ENCODE assay signal across 18 cellular contexts in genomic region chr20:58675641-58676040, GRCh38. TPM values are rescaled to one million over a fixed set of nuclear protein-coding genes. Genes with fewer than 3 reads are reported as not detected.
DNase-seq lines count a peak whose midpoint lies in the region; ATAC-seq and TF ChIP-seq lines count a peak whose summit lies in the region.
"Had no signal": no experiment of that assay in that cellular context is flagged by ENCODE, and none has a peak within 500 bp of the region (broad histone marks: within the 10 kb centered on the region; RNA-seq: fewer than 3 reads in every experiment).

No MANE protein-coding gene starts in this region.

- H4K20me1 ChIP-seq in GM23338 (replicated peaks; ENCODE audit: insufficient read depth) (no peaks in the 10 kb centered on the region), hepatocyte (ENCODE audit: insufficient read depth, poor library complexity, severe bottlenecking) (peaks cover 11% of the 10 kb centered on the region)

- peaks cover 5% of the 10 kb centered on the region; the same call in 1 of the 2 replicates for H3F3A ChIP-seq in GM23338 (replicated peaks; ENCODE audit: low read depth)

- 91 to 93% methylated on average over 14 to 17 of the region's 17 CpGs for WGBS in endodermal cell (ENCODE audit: insufficient coverage in 1 of 2, insufficient read length in 1 of 2), 2 experiments
- WGBS in neuronal stem cell (ENCODE audit: extremely low coverage in 2 of 2, insufficient read length in 2 of 2, insufficient replicate concordance in 1 of 2), 2 donors, result no CpG with 5 or more reads among the region's 17 CpGs
- WGBS in upper lobe of left lung, 2 donors, result 89 to 90% methylated on average over 17 of the region's 17 CpGs
- WGBS in hepatocyte (ENCODE audit: low lambda C conversion rate, missing lambda C conversion rate), result 93% methylated on average over 17 of the region's 17 CpGs

- no peaks in the 10 kb centered on the region for H3K9me3 Mint-ChIP-seq in GM23338
- no peaks in the 10 kb centered on the region for H3K9me3 Mint-ChIP-seq in endodermal cell
- H3K9me3 Mint-ChIP-seq: CD4-positive, alpha-beta memory T cell had no signal

- H2BK12ac ChIP-seq in neuronal stem cell (ENCODE audit: low read length), result no peak overlapping the region

- no peak overlapping the region for H3K4me2 ChIP-seq in GM23338
- no peak overlapping the region for H3K4me2 ChIP-seq in neuronal stem cell (ENCODE audit: insufficient read depth, low read length, poor library complexity, severe bottlenecking)
- H3K4me2 ChIP-seq in hepatocyte, result no peak overlapping the region
- H3K4me2 ChIP-seq: BLaER1 had no signal

- H3K9me2 ChIP-seq in GM23338 (ENCODE audit: insufficient read depth), result no peaks in the 10 kb centered on the region
- no peaks in the 10 kb centered on the region for H3K9me2 ChIP-seq in hepatocyte (replicated peaks; ENCODE audit: insufficient read depth)

- DNase-seq in GM23338 (ENCODE audit: low spot score) (no peak), RWPE2 (ENCODE audit: low spot score) (peak; percentile 73), endodermal cell (no peak), neuronal stem cell (ENCODE audit: low spot score) (no peak), upper lobe of left lung (no peak), hepatocyte (ENCODE audit: low spot score) (no peak), LoVo (ENCODE audit: low spot score) (no peak)
- DNase-seq in stimulated activated CD8-positive, alpha-beta memory T cell treated with anti-CD3 and anti-CD28 coated beads, Interleukin-4, amount 100 ng/mL, for 48 hours, result no peak
- DNase-seq: 8988T; CD4-positive, alpha-beta memory T cell; DMS53; DND-41; EL; HCEC 1CT had no signal

- H3K9ac ChIP-seq in endodermal cell (ENCODE audit: extremely low read depth, low read length, poor library complexity, severe bottlenecking) (no peak overlapping the region), neuronal stem cell (ENCODE audit: low read depth, low read length, poor library complexity) (peak overlapping the region; percentile 66)
- H3K9ac ChIP-seq: BLaER1 had no signal

- H2AFZ ChIP-seq in GM23338, result no peak overlapping the region
- H2AFZ ChIP-seq in neuronal stem cell (ENCODE audit: low read length), result no peak overlapping the region
- H2AFZ ChIP-seq in hepatocyte, result no peak overlapping the region

- no peak overlapping the region for H2BK120ac ChIP-seq in neuronal stem cell (ENCODE audit: low read depth, low read length)

- no peak overlapping the region for H2AK5ac ChIP-seq in neuronal stem cell (ENCODE audit: low read depth, low read length)

- H3K27me3 ChIP-seq in GM23338 (ENCODE audit: insufficient read depth), result no peaks in the 10 kb centered on the region
- H3K27me3 ChIP-seq in RWPE2 (ENCODE audit: insufficient read depth, poor library complexity, severe bottlenecking), result no peaks in the 10 kb centered on the region
- H3K27me3 ChIP-seq in endodermal cell (ENCODE audit: control insufficient read depth, insufficient read depth, low read length, poor library complexity, severe bottlenecking), result no peaks in the 10 kb centered on the region
- no peaks in the 10 kb centered on the region for H3K27me3 ChIP-seq in neuronal stem cell (ENCODE audit: control insufficient read depth in 3 of 3, insufficient read depth in 3 of 3, low read depth in 1 of 3, low read length in 3 of 3)
- H3K27me3 ChIP-seq in upper lobe of left lung, result no peaks in the 10 kb centered on the region
- H3K27me3 ChIP-seq in hepatocyte, result no peaks in the 10 kb centered on the region
- H3K27me3 ChIP-seq: BLaER1 had no signal

- 0 out of 2 replicates have a peak overlapping the region, but pooled peaks have one; percentile 64 for H3K27ac ChIP-seq in GM23338 (ENCODE audit: low read depth)
- no peak overlapping the region for H3K27ac ChIP-seq in RWPE2 (ENCODE audit: poor library complexity, severe bottlenecking)
- H3K27ac ChIP-seq in endodermal cell (ENCODE audit: low read depth, low read length), result no peak overlapping the region
- H3K27ac ChIP-seq in neuronal stem cell (replicated peaks; ENCODE audit: low read length), result no peak overlapping the region
- no peak overlapping the region for H3K27ac ChIP-seq in upper lobe of left lung
- no peak overlapping the region for H3K27ac ChIP-seq in hepatocyte
- H3K27ac ChIP-seq: BLaER1, HL-60 had no signal

- no peak overlapping the region for H3K23ac ChIP-seq in neuronal stem cell (ENCODE audit: low read depth, low read length, poor library complexity)

- no peaks in the 10 kb centered on the region for H3K9me3 ChIP-seq in RWPE2 (ENCODE audit: severe bottlenecking)
- H3K9me3 ChIP-seq in endodermal cell (ENCODE audit: control insufficient read depth, low read length), result no peaks in the 10 kb centered on the region
- no peaks in the 10 kb centered on the region for H3K9me3 ChIP-seq in neuronal stem cell (replicated peaks in 1 of 2; ENCODE audit: control insufficient read depth in 2 of 2, insufficient read depth in 1 of 2, low read depth in 1 of 2, low read length in 2 of 2)
- H3K9me3 ChIP-seq in upper lobe of left lung, result no peaks in the 10 kb centered on the region
- no peaks in the 10 kb centered on the region for H3K9me3 ChIP-seq in hepatocyte (ENCODE audit: low read depth)
- H3K9me3 ChIP-seq: BLaER1 had no signal

- H3K27me3 Mint-ChIP-seq in GM23338 (ENCODE audit: insufficient read depth, low read depth, poor library complexity) (no peaks in the 10 kb centered on the region), endodermal cell (ENCODE audit: insufficient read depth) (no peaks in the 10 kb centered on the region)
- H3K27me3 Mint-ChIP-seq: CD4-positive, alpha-beta memory T cell had no signal

- ATAC-seq in GM23338, result no peak
- no peak for ATAC-seq in RWPE2 (ENCODE audit: low read depth)
- ATAC-seq in upper lobe of left lung (ENCODE audit: low FRiP score in 2 of 2), result no peak
- ATAC-seq: GM12878 had no signal

- TF ChIP-seq POLR2A in upper lobe of left lung (IDR thresholded peaks at IDR 0.05), result no peak

- H3K79me1 ChIP-seq in neuronal stem cell (ENCODE audit: low read depth, low read length), result peaks cover 2% of the 10 kb centered on the region

- peaks cover 18% of the 10 kb centered on the region; the same call in 1 of the 2 replicates for H3K79me2 ChIP-seq in GM23338 (replicated peaks; ENCODE audit: insufficient read depth)
- H3K79me2 ChIP-seq in hepatocyte, result peaks cover 4% of the 10 kb centered on the region

- H3K4ac ChIP-seq in neuronal stem cell (ENCODE audit: low read length), result no peak overlapping the region

- peak overlapping the region; percentile 88 for H3K27ac Mint-ChIP-seq in GM23338
- peak overlapping the region; percentile 70 for H3K27ac Mint-ChIP-seq in endodermal cell

- no peak for TF ChIP-seq EP300 in upper lobe of left lung (IDR thresholded peaks at IDR 0.05)

- peaks cover 14% of the 10 kb centered on the region for H3K4me1 ChIP-seq in GM23338 (ENCODE audit: insufficient read depth)
- no peaks in the 10 kb centered on the region for H3K4me1 ChIP-seq in RWPE2 (ENCODE audit: insufficient read depth, poor library complexity, severe bottlenecking)
- no peaks in the 10 kb centered on the region for H3K4me1 ChIP-seq in endodermal cell (ENCODE audit: control insufficient read depth, insufficient read depth, low read length)
- H3K4me1 ChIP-seq in neuronal stem cell (ENCODE audit: control insufficient read depth in 2 of 2, insufficient read depth in 1 of 2, low read depth in 1 of 2, low read length in 2 of 2), result no peaks in the 10 kb centered on the region
- H3K4me1 ChIP-seq in upper lobe of left lung, result no peaks in the 10 kb centered on the region
- no peaks in the 10 kb centered on the region for H3K4me1 ChIP-seq in hepatocyte (ENCODE audit: insufficient read depth)
- H3K4me1 ChIP-seq: BLaER1 had no signal

- no peak overlapping the region for H3K18ac ChIP-seq in neuronal stem cell (ENCODE audit: low read length)

- TF ChIP-seq CTCF in GM23338 (conservative IDR thresholded peaks at IDR 0.05; ENCODE audit: low read depth in 2 of 2), result no peak
- no peak for TF ChIP-seq CTCF in RWPE2 (IDR thresholded peaks at IDR 0.05; ENCODE audit: poor library complexity, severe bottlenecking)
- TF ChIP-seq CTCF in endodermal cell (conservative IDR thresholded peaks at IDR 0.05), result no peak
- no peak for TF ChIP-seq CTCF in upper lobe of left lung (IDR thresholded peaks at IDR 0.05)
- TF ChIP-seq CTCF in hepatocyte (IDR thresholded peaks at IDR 0.05; ENCODE audit: poor library complexity), result no peak

- H3K14ac ChIP-seq in neuronal stem cell (ENCODE audit: low read length), result no peak overlapping the region

- H2BK5ac ChIP-seq in neuronal stem cell (ENCODE audit: low read length), result no peak overlapping the region

- no peak overlapping the region for H4K91ac ChIP-seq in neuronal stem cell (ENCODE audit: low read depth, low read length, poor library complexity)

- H3K4me3 Mint-ChIP-seq in GM23338 (no peak overlapping the region), endodermal cell (no peak overlapping the region)
- H3K4me3 Mint-ChIP-seq: CD14-positive monocyte; CD4-positive, alpha-beta memory T cell had no signal

- H2BK15ac ChIP-seq in neuronal stem cell (ENCODE audit: low read length), result no peak overlapping the region

- H3K36me3 ChIP-seq in GM23338 (ENCODE audit: insufficient read depth), result peaks cover 20% of the 10 kb centered on the region
- peaks cover 97% of the 10 kb centered on the region for H3K36me3 ChIP-seq in RWPE2 (ENCODE audit: low read depth)
- H3K36me3 ChIP-seq in endodermal cell (ENCODE audit: control insufficient read depth, insufficient read depth, low read length), result peaks cover 86% of the 10 kb centered on the region
- H3K36me3 ChIP-seq in neuronal stem cell (replicated peaks in 1 of 2; ENCODE audit: control insufficient read depth in 2 of 2, insufficient read depth in 2 of 2, low read length in 2 of 2), result peaks cover 14 to 93% of the 10 kb centered on the region in 2 donors
- H3K36me3 ChIP-seq in upper lobe of left lung, result peaks cover 5 to 92% (median 54%) of the 10 kb centered on the region in 4 donors
- H3K36me3 ChIP-seq in hepatocyte (replicated peaks; ENCODE audit: insufficient read depth, low read depth), result no peaks in the 10 kb centered on the region

- H3K36me3 Mint-ChIP-seq in GM23338 (ENCODE audit: low read depth) (peaks cover 80% of the 10 kb centered on the region), endodermal cell (ENCODE audit: low read depth) (peaks cover 74% of the 10 kb centered on the region)

- no peak overlapping the region for H4K8ac ChIP-seq in neuronal stem cell (ENCODE audit: low read depth, low read length)

- H3K4me1 Mint-ChIP-seq in GM23338, result peaks cover 55% of the 10 kb centered on the region
- peaks cover 28% of the 10 kb centered on the region for H3K4me1 Mint-ChIP-seq in endodermal cell
- H3K4me1 Mint-ChIP-seq: CD14-positive monocyte had no signal

- H3K4me3 ChIP-seq in GM23338 (no peak overlapping the region), RWPE2 (ENCODE audit: severe bottlenecking) (no peak overlapping the region), endodermal cell (ENCODE audit: low read length) (no peak overlapping the region), neuronal stem cell (ENCODE audit: low read length in 2 of 2) (no peak overlapping the region), upper lobe of left lung (no peak overlapping the region), hepatocyte (no peak overlapping the region)
- H3K4me3 ChIP-seq: BLaER1, GM12878 had no signal

RNA-seq across cellular contexts. Expression of gene NPEPL1, which starts 17.0 kb away (rescaled TPM):
- 24.1 and 30.0 TPM in 2 replicates for total RNA-seq in GM23338 (2014; rRNA removed; shearing (Covaris generic))
- 17.8 and 23.5 TPM in 2 replicates for polyA plus RNA-seq in GM23338 (2016; fragmentation: Nextera tagmentation; extraction: Ambion mirVana)
- total RNA-seq in endodermal cell, result 10 to 100 TPM; 52.9 to 72.8 TPM
- polyA plus RNA-seq in endodermal cell (2013, experiment 1 of 2), result 24.1 TPM
- 22.4 TPM for polyA plus RNA-seq in endodermal cell (2013, experiment 2 of 2)
- polyA plus RNA-seq in neuronal stem cell (2013, experiment 1 of 2), result 21.4 TPM
- polyA plus RNA-seq in neuronal stem cell (2013, experiment 2 of 2), result 19.5 TPM
- total RNA-seq in upper lobe of left lung, result 100 to 1,000 TPM in 1 of 6 donors, 10 to 100 TPM in 5; 19.4 to 198 (median 50.9) TPM
- 15.2 and 15.4 TPM in 2 replicates for total RNA-seq in hepatocyte
- polyA plus RNA-seq in hepatocyte, result 42.3 and 46.0 TPM in 2 replicates

RNA-seq across cellular contexts. Expression of gene STX16, which starts 24.6 kb away (rescaled TPM):
- 66.5 and 70.5 TPM in 2 replicates for total RNA-seq in GM23338 (2014; rRNA removed; shearing (Covaris generic))
- polyA plus RNA-seq in GM23338 (2016; fragmentation: Nextera tagmentation; extraction: Ambion mirVana) (27.7 and 31.2 TPM in 2 replicates), hepatocyte (39.9 and 41.8 TPM in 2 replicates)
- total RNA-seq in endodermal cell (100 to 1,000 TPM in 1 of 2 donors, 10 to 100 TPM in 1; 91.6 to 114 TPM), upper lobe of left lung (100 to 1,000 TPM in 1 of 6 donors, 10 to 100 TPM in 5; 42.1 to 469 (median 64.7) TPM), hepatocyte (23.2 and 28.5 TPM in 2 replicates)
- 60.9 TPM for polyA plus RNA-seq in endodermal cell (2013, experiment 1 of 2)
- 62.3 TPM for polyA plus RNA-seq in endodermal cell (2013, experiment 2 of 2)
- polyA plus RNA-seq in neuronal stem cell (2013, experiment 1 of 2), result 45.1 TPM
- 45.7 TPM for polyA plus RNA-seq in neuronal stem cell (2013, experiment 2 of 2)
